In the genomic region with DNA sequence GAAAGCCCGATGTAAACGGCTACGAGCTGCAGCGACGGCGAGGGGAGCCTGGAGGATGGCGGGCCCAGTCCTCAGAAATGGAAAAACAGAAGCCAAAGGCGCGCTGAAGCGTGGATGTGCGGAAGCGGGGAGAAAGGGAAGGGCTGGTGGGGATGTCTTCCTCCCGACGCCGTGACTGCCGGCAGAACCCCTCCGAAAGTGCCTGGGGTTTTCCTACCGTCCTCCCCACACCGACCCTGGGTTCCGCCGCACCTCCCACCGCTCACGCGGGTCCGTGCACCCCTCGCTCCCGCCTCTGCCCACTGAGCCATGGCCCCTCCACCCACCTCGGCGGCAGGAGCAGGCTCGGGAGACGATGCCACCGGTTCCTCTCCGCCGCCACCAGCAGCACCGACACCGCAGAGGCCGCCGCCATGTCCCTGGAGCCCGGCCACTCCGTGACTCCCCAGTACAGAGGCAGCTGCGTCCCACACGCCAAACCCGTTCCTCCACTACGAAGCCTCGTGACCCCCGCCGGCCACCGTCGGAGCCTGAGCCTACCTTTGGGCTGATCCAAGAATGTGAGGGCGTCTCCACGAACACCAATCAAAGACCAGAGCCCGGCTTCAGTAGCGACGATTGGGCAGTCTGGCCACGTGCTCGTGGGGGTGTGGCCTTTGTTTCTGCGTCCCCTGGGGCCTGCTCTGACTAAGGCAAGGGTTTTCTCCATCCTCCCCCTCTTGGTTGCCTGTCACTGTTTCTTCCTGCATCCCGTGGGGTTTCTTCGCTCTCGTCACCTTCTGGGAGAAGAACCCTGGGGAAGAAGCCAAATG, we compare ENCODE assay signal across 8 cellular contexts. TPM values are rescaled to one million over a fixed set of nuclear protein-coding genes. Genes with fewer than 3 reads are reported as not detected.
A peak's percentile ranks its signal among the peaks of the same experiment; 100 is the strongest.
DNase-seq lines count a peak whose midpoint lies in the region; ATAC-seq and TF ChIP-seq lines count a peak whose summit lies in the region.

MCCC1 (minus strand) TSS at position 471 of the 812 bp plus-strand sequence; CDS start at position 415, 56 bp downstream.

- H3K9me3 ChIP-seq in Peyer's patch, result no peaks in the 10 kb centered on the region
- H3K9me3 ChIP-seq in muscle layer of colon (ENCODE audit: low read length), result no peaks in the 10 kb centered on the region

- ATAC-seq in GM21619 (IDR thresholded peaks at IDR 0.05; ENCODE audit: unreplicated experiment) (peak; percentile 98), esophagus mucosa (peak; percentile 99)

- H3K4me3 ChIP-seq in Jurkat, Clone E6-1 (ENCODE audit: low read length), result peak within 1 kb of the TSS; percentile 95
- H3K4me3 ChIP-seq in Peyer's patch (peak within 1 kb of the TSS; percentile 77 to 96 (median 82)), muscle layer of colon (ENCODE audit: low read depth in 1 of 2, low read length in 2 of 2) (peak within 1 kb of the TSS; percentile 71 to 100)

- peak; percentile 49 to 59 for TF ChIP-seq POLR2A in Peyer's patch (IDR thresholded peaks at IDR 0.05)

- H3K4me1 ChIP-seq in Peyer's patch (peaks cover 0 to 18% (median 2%) of the 10 kb centered on the region in 4 donors), muscle layer of colon (ENCODE audit: insufficient read depth, low read length) (peaks cover 8% of the 10 kb centered on the region)

- TF ChIP-seq CTCF in Peyer's patch (IDR thresholded peaks at IDR 0.05), result no peak

- DNase-seq in DMS153 (lab: John Stamatoyannopoulos, UW) (peak; percentile 97), Peyer's patch (peak; percentile 98 to 99 (median 99))
- peak; percentile 98 for DNase-seq in Jurkat, Clone E6-1 (ENCODE audit: low read depth, low spot score)
- peak; percentile 98 for DNase-seq in activated T-cell treated with anti-CD3 and anti-CD28 coated beads, Interleukin-2, amount 50 U/mL, for 48 hours
- peak; percentile 97 for DNase-seq in stimulated activated CD8-positive, alpha-beta memory T cell treated with anti-CD3 and anti-CD28 coated beads, Interleukin-7, amount 100 ng/mL, for 24 hours (ENCODE audit: low read depth)

- no peaks in the 10 kb centered on the region for H3K36me3 ChIP-seq in Peyer's patch
- H3K36me3 ChIP-seq in muscle layer of colon (ENCODE audit: insufficient read depth, low read length), result no peaks in the 10 kb centered on the region

- peak within 1 kb of the TSS; percentile 47 for H3K9ac ChIP-seq in muscle layer of colon (ENCODE audit: low read length)

- H3K27me3 ChIP-seq in Peyer's patch (no peaks in the 10 kb centered on the region), muscle layer of colon (ENCODE audit: control insufficient read depth in 1 of 2, insufficient read depth in 2 of 2, low read length in 2 of 2) (no peaks in the 10 kb centered on the region)

- H3K27ac ChIP-seq in Peyer's patch (peak within 1 kb of the TSS; percentile 82 to 88 (median 86)), muscle layer of colon (ENCODE audit: low read depth, low read length) (peak within 1 kb of the TSS; percentile 85)

RNA-seq across cellular contexts. Expression of gene MCCC1, which starts in this region (rescaled TPM):
- polyA plus RNA-seq in Jurkat, Clone E6-1 (2012; ENCODE audit: insufficient read depth, insufficient read length), result 26.5 TPM
- total RNA-seq in Peyer's patch (10 to 100 TPM; 20.3 to 57.8 (median 21.9) TPM), esophagus mucosa (29.0 TPM)

Comparison
In these comparisons a context has a peak if more than half of its experiments do, and no peak if none do; other contexts are left out.
1. Peak in every context shown above with its lines: DNase-seq, ATAC-seq, H3K4me3 ChIP-seq and H3K27ac ChIP-seq.